Comparison of ENCODE assay signal across 1 cellular context in the genomic region with DNA sequence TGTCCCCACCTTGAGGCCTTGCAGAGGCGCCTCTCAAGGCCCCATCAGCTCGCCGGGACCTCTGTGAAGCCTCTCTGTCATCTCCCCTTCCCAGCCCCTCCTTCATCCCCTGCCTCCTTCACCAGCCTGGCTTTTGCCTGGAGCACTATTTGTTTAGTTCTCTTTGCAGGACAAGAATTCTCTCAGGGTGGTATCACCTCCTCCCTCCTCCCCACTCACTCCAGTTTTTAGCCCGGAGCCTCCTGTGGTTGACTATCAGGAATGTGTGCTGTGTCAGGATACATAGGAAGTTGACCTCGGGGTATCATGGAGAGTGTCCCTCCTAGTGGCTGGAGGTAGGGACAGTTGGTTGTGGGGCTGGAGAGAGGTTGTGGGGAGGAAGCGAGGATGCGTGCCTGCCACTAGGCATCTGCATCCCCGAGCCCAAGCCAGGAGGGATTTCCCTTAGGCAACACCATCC.
TF ChIP-seq lines count a peak whose summit lies in the region.

No MANE protein-coding gene starts in this region.

TF ChIP-seq in HepG2, 621 proteins besides CTCF, POLR2A, EP300 and RAD21 (continued from another document):
- TF ChIP-seq MIER3 (CRISPR knock-in tag; IDR thresholded peaks at IDR 0.05; ENCODE audit: borderline replicate concordance) (no peak), MAFG (CRISPR knock-in tag; IDR thresholded peaks at IDR 0.05) (no peak), RELA (CRISPR knock-in tag; IDR thresholded peaks at IDR 0.05) (no peak), NR3C1 (CRISPR knock-in tag; IDR thresholded peaks at IDR 0.05) (no peak)
- TF ChIP-seq, protein P1, sequence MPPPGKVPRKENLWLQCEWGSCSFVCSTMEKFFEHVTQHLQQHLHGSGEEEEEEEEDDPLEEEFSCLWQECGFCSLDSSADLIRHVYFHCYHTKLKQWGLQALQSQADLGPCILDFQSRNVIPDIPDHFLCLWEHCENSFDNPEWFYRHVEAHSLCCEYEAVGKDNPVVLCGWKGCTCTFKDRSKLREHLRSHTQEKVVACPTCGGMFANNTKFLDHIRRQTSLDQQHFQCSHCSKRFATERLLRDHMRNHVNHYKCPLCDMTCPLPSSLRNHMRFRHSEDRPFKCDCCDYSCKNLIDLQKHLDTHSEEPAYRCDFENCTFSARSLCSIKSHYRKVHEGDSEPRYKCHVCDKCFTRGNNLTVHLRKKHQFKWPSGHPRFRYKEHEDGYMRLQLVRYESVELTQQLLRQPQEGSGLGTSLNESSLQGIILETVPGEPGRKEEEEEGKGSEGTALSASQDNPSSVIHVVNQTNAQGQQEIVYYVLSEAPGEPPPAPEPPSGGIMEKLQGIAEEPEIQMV (CRISPR knock-in tag; IDR thresholded peaks at IDR 0.05; ENCODE audit: low read depth) = no peak
